Comparison of ENCODE assay signal across 17 cellular contexts in genomic region chr9:120818595-120818994, GRCh38.
"Had no signal": no experiment of that assay in that cellular context is flagged by ENCODE, and none has a peak within 500 bp of the region (broad histone marks: within the 10 kb centered on the region; RNA-seq: fewer than 3 reads in every experiment).

No MANE protein-coding gene starts in this region.

- ATAC-seq: foreskin keratinocyte, left colon, left ventricle myocardium superior, pancreas, right cardiac atrium had no signal

- H3K4me2 ChIP-seq: smooth muscle cell had no signal

- H3K9me3 ChIP-seq: pancreas had no signal

- H3K27ac Mint-ChIP-seq: nephron, progenitor cell of endocrine pancreas had no signal

- H3K4me3 Mint-ChIP-seq: immature natural killer cell, naive B cell, nephron had no signal

- H3K27ac ChIP-seq: foreskin keratinocyte, pancreas had no signal

- H3K27me3 ChIP-seq: foreskin keratinocyte, pancreas had no signal

- H3K4me1 Mint-ChIP-seq: immature natural killer cell, nephron had no signal

- H3K27me3 Mint-ChIP-seq: naive B cell, progenitor cell of endocrine pancreas had no signal

- H3K4me1 ChIP-seq: foreskin keratinocyte had no signal

- DNase-seq: erythroblast; foreskin keratinocyte; immature natural killer cell; left colon; left ventricle myocardium superior; mesenchymal stem cell; naive B cell; occipital lobe; pancreas; right cardiac atrium; stimulated activated CD4-positive, alpha-beta T cell treated with anti-CD3 and anti-CD28 coated beads, Interleukin-2, amount 100 ng/mL, for 48 hours; stimulated activated naive CD4-positive, alpha-beta T cell treated with Interleukin-2 at 50 U/mL for 16 hours; trophoblast cell had no signal

- H3K4me3 ChIP-seq: lung, pancreas, smooth muscle cell had no signal
